13 cellular contexts compared by ENCODE assay signal in genomic region chr5:137649228-137649890, GRCh38.
A peak's percentile ranks its signal among the peaks of the same experiment; 100 is the strongest.
DNase-seq lines count a peak whose midpoint lies in the region; ATAC-seq, FAIRE-seq and TF ChIP-seq lines count a peak whose summit lies in the region.
"Had no signal": no experiment of that assay in that cellular context is flagged by ENCODE, and none has a peak within 500 bp of the region (broad histone marks: within the 10 kb centered on the region; RNA-seq: fewer than 3 reads in every experiment).

No MANE protein-coding gene starts in this region.

- FAIRE-seq in GM19239 (lab: Jason Lieb, UNC) = no peak
- FAIRE-seq: A204.1, endometrium had no signal

- intact Hi-C loops in Right ventricle myocardium superior (cut with DNase I) = no loop called here

- POLR2A ChIA-PET in HEK293T (lab: Yijun Ruan, JAX) = no interaction called here

- peak; percentile 87 for ATAC-seq in Right ventricle myocardium superior (ENCODE audit: poor library complexity)
- ATAC-seq: activated CD4-positive, alpha-beta T cell treated with anti-CD3 and anti-CD28 coated beads for 36 hours; HCT116 had no signal

- DNase-seq in DMS53 (lab: John Stamatoyannopoulos, UW) = peak; percentile 15
- DNase-seq in DMS53 treated with DMSO at 0.1 percent for 48 hours (lab: John Stamatoyannopoulos, UW; ENCODE audit: unreplicated experiment) = no peak
- DNase-seq in WERI-Rb-1 = peak; percentile 55
- no peak for DNase-seq in Right ventricle myocardium superior
- DNase-seq in substantia nigra (lab: John Stamatoyannopoulos, UW) = peak in 11 of 49 donors; percentile 3 to 62 (median 13)
- no peak for DNase-seq in GM19239 (ENCODE audit: insufficient read length, low spot score)
- no peak for DNase-seq in activated naive CD4-positive, alpha-beta T cell (lab: John Stamatoyannopoulos, UW)
- DNase-seq in HEK293T (ENCODE audit: extremely low spot score) = no peak
- DNase-seq: activated CD4-positive, alpha-beta T cell treated with anti-CD3 and anti-CD28 coated beads for 36 hours; psoas muscle had no signal

- no peaks in the 10 kb centered on the region for H3K27me3 ChIP-seq in WERI-Rb-1 (ENCODE audit: insufficient read depth, low read depth, severe bottlenecking)

- TF ChIP-seq CTCF in WERI-Rb-1 (IDR thresholded peaks at IDR 0.05; ENCODE audit: low read depth, low read length) = no peak

- CTCF ChIA-PET in HEK293T (lab: Yijun Ruan, JAX) = interaction anchor here (1.2 kb wide), 1 partner anchor 11 kb away, joined by 7 read pairs; no protein-coding TSS in a partner anchor

- H3K36me3 ChIP-seq in WERI-Rb-1 = no peaks in the 10 kb centered on the region

- no peak overlapping the region for H3K4me3 ChIP-seq in WERI-Rb-1 (ENCODE audit: low read depth, low read length)
- H3K4me3 ChIP-seq: psoas muscle had no signal

- H3K9me3 ChIP-seq in WERI-Rb-1 (ENCODE audit: severe bottlenecking) = no peaks in the 10 kb centered on the region

- H3K27ac ChIP-seq in WERI-Rb-1 (peak overlapping the region; percentile 32), substantia nigra (ENCODE audit: low read depth, low read length, poor library complexity, severe bottlenecking) (peak overlapping the region; percentile 19)
- H3K27ac ChIP-seq: psoas muscle had no signal

TF ChIP-seq in HEK293T, 16 proteins besides CTCF, POLR2A, EP300 and RAD21:
- TF ChIP-seq FOXM1 (IDR thresholded peaks at IDR 0.05; ENCODE audit: borderline replicate concordance) (no peak), ELF4 (IDR thresholded peaks at IDR 0.05) (no peak), BHLHE40 (IDR thresholded peaks at IDR 0.05; ENCODE audit: borderline replicate concordance) (no peak), NFRKB (IDR thresholded peaks at IDR 0.05) (no peak), L3MBTL2 (conservative IDR thresholded peaks at IDR 0.05) (no peak), HDGF (IDR thresholded peaks at IDR 0.05; ENCODE audit: borderline replicate concordance) (no peak)

Comparison
In these comparisons a context has a peak if more than half of its experiments do, and no peak if none do; other contexts are left out.
1. DNase-seq: peak in DMS53 (single experiment) and WERI-Rb-1 (single experiment); none in DMS53 treated with DMSO at 0.1 percent for 48 hours (single experiment), Right ventricle myocardium superior (single experiment), GM19239 (single experiment), activated naive CD4-positive, alpha-beta T cell (0 of 4) and HEK293T (single experiment).